12 cellular contexts compared by ENCODE assay signal in genomic region chr6:42269974-42270510, GRCh38. TPM values are rescaled to one million over a fixed set of nuclear protein-coding genes. Genes with fewer than 3 reads are reported as not detected.
DNase-seq lines count a peak whose midpoint lies in the region; ATAC-seq, FAIRE-seq and TF ChIP-seq lines count a peak whose summit lies in the region.
"Had no signal": no experiment of that assay in that cellular context is flagged by ENCODE, and none has a peak within 500 bp of the region (broad histone marks: within the 10 kb centered on the region; RNA-seq: fewer than 3 reads in every experiment).

No MANE protein-coding gene starts in this region.

- in situ Hi-C loops in gastrocnemius medialis (cut with MboI; ENCODE audit: low sequenced_read_pairs in 4 of 4) = loop anchor here (25.0 kb wide), 1 partner anchor 267 kb away; no protein-coding TSS in a partner anchor

- no peaks in the 10 kb centered on the region for H3K9me3 ChIP-seq in gastrocnemius medialis
- H3K9me3 ChIP-seq: adrenal gland, spleen had no signal

- H3K9me3 Mint-ChIP-seq in activated naive CD4-positive, alpha-beta T cell treated with anti-CD3 and anti-CD28 coated beads, Interleukin-2, amount 50 U/mL, for 24 hours = no peaks in the 10 kb centered on the region
- H3K9me3 Mint-ChIP-seq in stimulated activated memory B cell treated with anti-CD40 and anti-IgM and Interleukin-4, amounts not matched to agents 10 μg/mL and 1 μg/mL and 100 μg/mL, for 72 hours = no peaks in the 10 kb centered on the region
- H3K9me3 Mint-ChIP-seq: stimulated activated naive B cell treated with anti-CD40 and anti-IgM and Interleukin-4, amounts not matched to agents 10 μg/mL and 1 μg/mL and 100 μg/mL, for 72 hours had no signal

- no peak overlapping the region for H3K27ac ChIP-seq in gastrocnemius medialis
- H3K27ac ChIP-seq: adrenal gland had no signal

- H3K27me3 Mint-ChIP-seq in activated naive CD4-positive, alpha-beta T cell treated with anti-CD3 and anti-CD28 coated beads, Interleukin-2, amount 50 U/mL, for 24 hours = no peaks in the 10 kb centered on the region
- H3K27me3 Mint-ChIP-seq in stimulated activated memory B cell treated with anti-CD40 and anti-IgM and Interleukin-4, amounts not matched to agents 10 μg/mL and 1 μg/mL and 100 μg/mL, for 72 hours = no peaks in the 10 kb centered on the region

- H3K4me1 ChIP-seq in gastrocnemius medialis = no peaks in the 10 kb centered on the region
- H3K4me1 ChIP-seq: adrenal gland had no signal

- ATAC-seq in HG02588 (IDR thresholded peaks at IDR 0.05; ENCODE audit: unreplicated experiment) (peak; percentile 36), HG03432 (IDR thresholded peaks at IDR 0.05; ENCODE audit: unreplicated experiment) (peak; percentile 48), gastrocnemius medialis (no peak)
- peak; percentile 42 for ATAC-seq in stimulated activated memory B cell treated with anti-CD40 and anti-IgM and Interleukin-4, amounts not matched to agents 10 μg/mL and 1 μg/mL and 100 μg/mL, for 72 hours

- no peaks in the 10 kb centered on the region for H3K36me3 ChIP-seq in gastrocnemius medialis

- no peak overlapping the region for H3K4me3 Mint-ChIP-seq in activated naive CD4-positive, alpha-beta T cell treated with anti-CD3 and anti-CD28 coated beads, Interleukin-2, amount 50 U/mL, for 24 hours
- no peak overlapping the region for H3K4me3 Mint-ChIP-seq in stimulated activated memory B cell treated with anti-CD40 and anti-IgM and Interleukin-4, amounts not matched to agents 10 μg/mL and 1 μg/mL and 100 μg/mL, for 72 hours
- H3K4me3 Mint-ChIP-seq: stimulated activated naive B cell treated with anti-CD40 and anti-IgM and Interleukin-4, amounts not matched to agents 10 μg/mL and 1 μg/mL and 100 μg/mL, for 72 hours had no signal

- peak overlapping the region; percentile 23 for H3K27ac Mint-ChIP-seq in activated naive CD4-positive, alpha-beta T cell treated with anti-CD3 and anti-CD28 coated beads, Interleukin-2, amount 50 U/mL, for 24 hours
- H3K27ac Mint-ChIP-seq in stimulated activated memory B cell treated with anti-CD40 and anti-IgM and Interleukin-4, amounts not matched to agents 10 μg/mL and 1 μg/mL and 100 μg/mL, for 72 hours = peak overlapping the region; percentile 13
- H3K27ac Mint-ChIP-seq: stimulated activated naive B cell treated with anti-CD40 and anti-IgM and Interleukin-4, amounts not matched to agents 10 μg/mL and 1 μg/mL and 100 μg/mL, for 72 hours had no signal

- TF ChIP-seq POLR2A in gastrocnemius medialis (IDR thresholded peaks at IDR 0.05) (no peak), GM12891 (IDR thresholded peaks at IDR 0.05; ENCODE audit: low read depth, low read length) (no peak)

- no peak for FAIRE-seq in GM12891 (lab: Jason Lieb, UNC)

- peaks cover 17% of the 10 kb centered on the region for H3K36me3 Mint-ChIP-seq in activated naive CD4-positive, alpha-beta T cell treated with anti-CD3 and anti-CD28 coated beads, Interleukin-2, amount 50 U/mL, for 24 hours
- peaks cover 5% of the 10 kb centered on the region for H3K36me3 Mint-ChIP-seq in stimulated activated memory B cell treated with anti-CD40 and anti-IgM and Interleukin-4, amounts not matched to agents 10 μg/mL and 1 μg/mL and 100 μg/mL, for 72 hours

- no peak for DNase-seq in activated naive CD4-positive, alpha-beta T cell (lab: John Stamatoyannopoulos, UW)
- DNase-seq in putamen (ENCODE audit: low spot score) = no peak
- no peak for DNase-seq in gastrocnemius medialis
- DNase-seq in GM12891 (ENCODE audit: insufficient read length, low spot score) = no peak
- DNase-seq: adrenal gland, NCI-H146 had no signal

- TF ChIP-seq CTCF in gastrocnemius medialis (IDR thresholded peaks at IDR 0.05 in 4 of 5, conservative IDR thresholded peaks at IDR 0.05 in 1 of 5) = no peak

- no peak overlapping the region for H3K4me3 ChIP-seq in gastrocnemius medialis
- H3K4me3 ChIP-seq: adrenal gland, spleen had no signal

- no peaks in the 10 kb centered on the region for H3K27me3 ChIP-seq in gastrocnemius medialis
- H3K27me3 ChIP-seq: adrenal gland, spleen had no signal

- H3K4me1 Mint-ChIP-seq in activated naive CD4-positive, alpha-beta T cell treated with anti-CD3 and anti-CD28 coated beads, Interleukin-2, amount 50 U/mL, for 24 hours = peaks cover 16% of the 10 kb centered on the region
- peaks cover 21% of the 10 kb centered on the region for H3K4me1 Mint-ChIP-seq in stimulated activated memory B cell treated with anti-CD40 and anti-IgM and Interleukin-4, amounts not matched to agents 10 μg/mL and 1 μg/mL and 100 μg/mL, for 72 hours

- intact Hi-C loops in gastrocnemius medialis (cut with DNase I; ENCODE audit: low total_unique reads) = no loop called here

TF ChIP-seq in GM12891, 5 proteins besides CTCF, POLR2A, EP300 and RAD21:
- TF ChIP-seq SPI1 (IDR thresholded peaks at IDR 0.05; ENCODE audit: low read depth, low read length) (no peak), TAF1 (IDR thresholded peaks at IDR 0.05; ENCODE audit: low read depth, low read length) (no peak), PAX5 (IDR thresholded peaks at IDR 0.05; ENCODE audit: insufficient read depth, low read length, severe bottlenecking) (no peak), POU2F2 (IDR thresholded peaks at IDR 0.05; ENCODE audit: low read depth, low read length) (no peak), POLR2AphosphoS5 (IDR thresholded peaks at IDR 0.05; ENCODE audit: low read depth, low read length) (no peak)
TF ChIP-seq in GM12891: peak in this region for 0.

RNA-seq across cellular contexts. Expression of gene MRPS10, which starts 52.4 kb away (rescaled TPM):
- 10 to 100 TPM; 52.2 to 63.7 (median 56.0) TPM for total RNA-seq in gastrocnemius medialis
- polyA plus RNA-seq in GM12891 (2012; ENCODE audit: low read depth, missing spikeins) = 18.0 TPM

Comparison
In these comparisons a context has a peak if more than half of its experiments do, and no peak if none do; other contexts are left out.
1. ATAC-seq: peak in HG02588 (single experiment), HG03432 (single experiment) and stimulated activated memory B cell treated with anti-CD40 and anti-IgM and Interleukin-4, amounts not matched to agents 10 μg/mL and 1 μg/mL and 100 μg/mL, for 72 hours (single experiment); none in gastrocnemius medialis (0 of 2).